ENCODE assay signal across 2 cellular contexts in genomic region chr4:99863-100262, GRCh38.
TF ChIP-seq lines count a peak whose summit lies in the region.

No MANE protein-coding gene starts in this region.

TF ChIP-seq in HepG2, 621 proteins besides CTCF, POLR2A, EP300 and RAD21:
- TF ChIP-seq ZNF616 (CRISPR knock-in tag; IDR thresholded peaks at IDR 0.05; ENCODE audit: low read depth) (peak; percentile 99), ZUFSP (CRISPR knock-in tag; IDR thresholded peaks at IDR 0.05; ENCODE audit: borderline replicate concordance) (no peak)
TF ChIP-seq in HepG2: peak in this region for 1.

TF ChIP-seq in liver, 16 proteins besides CTCF, POLR2A, EP300 and RAD21:
- TF ChIP-seq TAF1 (conservative IDR thresholded peaks at IDR 0.05) (no peak), ZBTB33 (IDR thresholded peaks at IDR 0.05) (no peak), MAX (IDR thresholded peaks at IDR 0.05) (no peak), GABPA (IDR thresholded peaks at IDR 0.05 in 1 of 2, conservative IDR thresholded peaks at IDR 0.05 in 1 of 2) (no peak), HNF4G (IDR thresholded peaks at IDR 0.05) (no peak), SP1 (IDR thresholded peaks at IDR 0.05) (no peak), FOXA1 (IDR thresholded peaks at IDR 0.05) (no peak)
